ENCODE assay signal across 1 cellular context in the genomic region with DNA sequence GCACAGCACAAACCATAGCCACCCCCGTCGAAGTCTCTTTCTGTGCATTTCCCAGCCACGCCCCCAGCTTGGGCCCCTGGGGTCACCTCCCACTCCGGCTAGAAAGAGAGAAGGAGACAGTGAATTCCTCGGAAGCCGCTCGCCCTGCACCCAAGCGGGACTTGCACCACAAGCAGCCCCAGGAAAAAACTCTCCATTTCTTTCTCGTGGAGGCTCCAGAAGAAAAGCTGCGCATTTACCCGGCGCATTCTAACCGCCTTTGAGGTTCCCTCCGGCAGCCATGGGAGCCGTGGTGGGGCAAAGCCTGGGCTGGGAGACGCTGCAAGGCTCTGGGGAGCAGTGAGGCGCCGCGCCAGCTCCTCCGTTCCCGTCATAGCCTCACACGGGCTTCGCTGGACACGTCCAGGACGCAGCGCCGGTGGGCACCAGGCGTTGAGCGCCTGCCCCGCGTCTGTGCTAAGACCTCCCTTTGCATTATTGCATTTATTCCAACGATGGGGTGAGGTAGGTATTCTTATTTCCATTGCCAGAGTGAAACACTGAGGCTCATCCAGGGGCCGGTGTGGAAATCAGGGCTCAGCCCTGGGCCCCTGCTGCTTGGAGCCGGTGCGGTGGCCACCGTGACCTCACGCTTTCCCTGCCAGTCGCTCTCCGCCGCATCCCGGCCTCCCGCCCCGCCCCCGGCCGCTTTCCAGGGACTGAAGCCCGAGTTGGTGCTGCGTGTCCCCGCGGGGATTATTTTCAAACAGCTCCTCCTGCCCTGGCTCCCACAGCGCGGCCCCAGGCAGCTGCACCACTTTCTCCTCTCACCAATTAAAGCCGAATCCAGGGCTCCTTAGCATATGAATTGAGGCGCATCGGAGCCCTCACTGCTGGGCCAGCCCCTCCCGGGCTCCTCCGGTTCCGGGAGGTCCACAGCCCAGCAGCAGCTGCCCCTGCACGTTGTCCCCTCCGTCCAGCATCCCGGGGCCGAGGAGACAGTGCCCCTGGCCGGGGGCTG.
A peak's percentile ranks its signal among the peaks of the same experiment; 100 is the strongest.
TF ChIP-seq lines count a peak whose summit lies in the region.

No MANE protein-coding gene starts in this region.

TF ChIP-seq in HepG2, 621 proteins besides CTCF, POLR2A, EP300 and RAD21 (continued from another document and continues in another):
- TF ChIP-seq, protein P1, sequence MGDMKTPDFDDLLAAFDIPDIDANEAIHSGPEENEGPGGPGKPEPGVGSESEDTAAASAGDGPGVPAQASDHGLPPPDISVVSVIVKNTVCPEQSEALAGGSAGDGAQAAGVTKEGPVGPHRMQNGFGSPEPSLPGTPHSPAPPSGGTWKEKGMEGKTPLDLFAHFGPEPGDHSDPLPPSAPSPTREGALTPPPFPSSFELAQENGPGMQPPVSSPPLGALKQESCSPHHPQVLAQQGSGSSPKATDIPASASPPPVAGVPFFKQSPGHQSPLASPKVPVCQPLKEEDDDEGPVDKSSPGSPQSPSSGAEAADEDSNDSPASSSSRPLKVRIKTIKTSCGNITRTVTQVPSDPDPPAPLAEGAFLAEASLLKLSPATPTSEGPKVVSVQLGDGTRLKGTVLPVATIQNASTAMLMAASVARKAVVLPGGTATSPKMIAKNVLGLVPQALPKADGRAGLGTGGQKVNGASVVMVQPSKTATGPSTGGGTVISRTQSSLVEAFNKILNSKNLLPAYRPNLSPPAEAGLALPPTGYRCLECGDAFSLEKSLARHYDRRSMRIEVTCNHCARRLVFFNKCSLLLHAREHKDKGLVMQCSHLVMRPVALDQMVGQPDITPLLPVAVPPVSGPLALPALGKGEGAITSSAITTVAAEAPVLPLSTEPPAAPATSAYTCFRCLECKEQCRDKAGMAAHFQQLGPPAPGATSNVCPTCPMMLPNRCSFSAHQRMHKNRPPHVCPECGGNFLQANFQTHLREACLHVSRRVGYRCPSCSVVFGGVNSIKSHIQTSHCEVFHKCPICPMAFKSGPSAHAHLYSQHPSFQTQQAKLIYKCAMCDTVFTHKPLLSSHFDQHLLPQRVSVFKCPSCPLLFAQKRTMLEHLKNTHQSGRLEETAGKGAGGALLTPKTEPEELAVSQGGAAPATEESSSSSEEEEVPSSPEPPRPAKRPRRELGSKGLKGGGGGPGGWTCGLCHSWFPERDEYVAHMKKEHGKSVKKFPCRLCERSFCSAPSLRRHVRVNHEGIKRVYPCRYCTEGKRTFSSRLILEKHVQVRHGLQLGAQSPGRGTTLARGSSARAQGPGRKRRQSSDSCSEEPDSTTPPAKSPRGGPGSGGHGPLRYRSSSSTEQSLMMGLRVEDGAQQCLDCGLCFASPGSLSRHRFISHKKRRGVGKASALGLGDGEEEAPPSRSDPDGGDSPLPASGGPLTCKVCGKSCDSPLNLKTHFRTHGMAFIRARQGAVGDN (CRISPR knock-in tag; IDR thresholded peaks at IDR 0.05) = peak; percentile 83
- TF ChIP-seq ZKSCAN1 (IDR thresholded peaks at IDR 0.05; ENCODE audit: low read length) (no peak), NONO (IDR thresholded peaks at IDR 0.05) (no peak), NONO (CRISPR knock-in tag; conservative IDR thresholded peaks at IDR 0.05) (0 out of 2 replicates have a peak, but pooled peaks have one; percentile 48), BRD4 (CRISPR knock-in tag; IDR thresholded peaks at IDR 0.05) (0 out of 2 replicates have a peak, but pooled peaks have one; percentile 40), TAF1 (CRISPR knock-in tag; IDR thresholded peaks at IDR 0.05) (peak; percentile 48; the same call in 1 of the 2 replicates), ZBTB42 (CRISPR knock-in tag; IDR thresholded peaks at IDR 0.05) (peak; percentile 69; the same call in 1 of the 2 replicates), ZNF629 (CRISPR knock-in tag; conservative IDR thresholded peaks at IDR 0.05) (no peak), SUZ12 (IDR thresholded peaks at IDR 0.05; ENCODE audit: low read depth, low read length) (no peak), ERF (CRISPR knock-in tag; IDR thresholded peaks at IDR 0.05) (peak; percentile 20; the same call in 1 of the 2 replicates), ZNF143 (CRISPR knock-in tag; IDR thresholded peaks at IDR 0.05) (no peak; the same call in 1 of the 2 replicates), GABPB1 (CRISPR knock-in tag; IDR thresholded peaks at IDR 0.05) (peak; percentile 45; the same call in 1 of the 2 replicates), MLLT10 (CRISPR knock-in tag; IDR thresholded peaks at IDR 0.05) (no peak), ZZZ3 (CRISPR knock-in tag; IDR thresholded peaks at IDR 0.05; ENCODE audit: borderline replicate concordance) (0 out of 2 replicates have a peak, but pooled peaks have one; percentile 50), PTBP1 (IDR thresholded peaks at IDR 0.05; ENCODE audit: low read depth, low read length, poor library complexity, severe bottlenecking) (no peak), ZSCAN21 (CRISPR knock-in tag; IDR thresholded peaks at IDR 0.05; ENCODE audit: borderline replicate concordance) (no peak), ZNF775 (CRISPR knock-in tag; IDR thresholded peaks at IDR 0.05; ENCODE audit: borderline replicate concordance) (no peak), ZNF839 (CRISPR knock-in tag; IDR thresholded peaks at IDR 0.05; ENCODE audit: borderline replicate concordance) (no peak), ZNF253 (CRISPR knock-in tag; IDR thresholded peaks at IDR 0.05; ENCODE audit: borderline replicate concordance) (0 out of 2 replicates have a peak, but pooled peaks have one; percentile 32), ZNF430 (CRISPR knock-in tag; IDR thresholded peaks at IDR 0.05) (peak; percentile 61; the same call in 1 of the 2 replicates), NKX3-1 (CRISPR knock-in tag; IDR thresholded peaks at IDR 0.05) (no peak), PHF8 (CRISPR knock-in tag; IDR thresholded peaks at IDR 0.05) (peak; percentile 30; the same call in 1 of the 2 replicates)
- TF ChIP-seq, protein P2, sequence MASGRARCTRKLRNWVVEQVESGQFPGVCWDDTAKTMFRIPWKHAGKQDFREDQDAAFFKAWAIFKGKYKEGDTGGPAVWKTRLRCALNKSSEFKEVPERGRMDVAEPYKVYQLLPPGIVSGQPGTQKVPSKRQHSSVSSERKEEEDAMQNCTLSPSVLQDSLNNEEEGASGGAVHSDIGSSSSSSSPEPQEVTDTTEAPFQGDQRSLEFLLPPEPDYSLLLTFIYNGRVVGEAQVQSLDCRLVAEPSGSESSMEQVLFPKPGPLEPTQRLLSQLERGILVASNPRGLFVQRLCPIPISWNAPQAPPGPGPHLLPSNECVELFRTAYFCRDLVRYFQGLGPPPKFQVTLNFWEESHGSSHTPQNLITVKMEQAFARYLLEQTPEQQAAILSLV (CRISPR knock-in tag; IDR thresholded peaks at IDR 0.05; ENCODE audit: borderline replicate concordance) = peak; percentile 36; the same call in 1 of the 2 replicates
- TF ChIP-seq, protein P3, sequence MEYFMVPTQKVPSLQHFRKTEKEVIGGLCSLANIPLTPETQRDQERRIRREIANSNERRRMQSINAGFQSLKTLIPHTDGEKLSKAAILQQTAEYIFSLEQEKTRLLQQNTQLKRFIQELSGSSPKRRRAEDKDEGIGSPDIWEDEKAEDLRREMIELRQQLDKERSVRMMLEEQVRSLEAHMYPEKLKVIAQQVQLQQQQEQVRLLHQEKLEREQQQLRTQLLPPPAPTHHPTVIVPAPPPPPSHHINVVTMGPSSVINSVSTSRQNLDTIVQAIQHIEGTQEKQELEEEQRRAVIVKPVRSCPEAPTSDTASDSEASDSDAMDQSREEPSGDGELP (IDR thresholded peaks at IDR 0.05; ENCODE audit: borderline replicate concordance, low read depth) = no peak
- TF ChIP-seq, protein P4, sequence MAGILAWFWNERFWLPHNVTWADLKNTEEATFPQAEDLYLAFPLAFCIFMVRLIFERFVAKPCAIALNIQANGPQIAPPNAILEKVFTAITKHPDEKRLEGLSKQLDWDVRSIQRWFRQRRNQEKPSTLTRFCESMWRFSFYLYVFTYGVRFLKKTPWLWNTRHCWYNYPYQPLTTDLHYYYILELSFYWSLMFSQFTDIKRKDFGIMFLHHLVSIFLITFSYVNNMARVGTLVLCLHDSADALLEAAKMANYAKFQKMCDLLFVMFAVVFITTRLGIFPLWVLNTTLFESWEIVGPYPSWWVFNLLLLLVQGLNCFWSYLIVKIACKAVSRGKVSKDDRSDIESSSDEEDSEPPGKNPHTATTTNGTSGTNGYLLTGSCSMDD (CRISPR knock-in tag; IDR thresholded peaks at IDR 0.05) = no peak
- TF ChIP-seq, protein P5, sequence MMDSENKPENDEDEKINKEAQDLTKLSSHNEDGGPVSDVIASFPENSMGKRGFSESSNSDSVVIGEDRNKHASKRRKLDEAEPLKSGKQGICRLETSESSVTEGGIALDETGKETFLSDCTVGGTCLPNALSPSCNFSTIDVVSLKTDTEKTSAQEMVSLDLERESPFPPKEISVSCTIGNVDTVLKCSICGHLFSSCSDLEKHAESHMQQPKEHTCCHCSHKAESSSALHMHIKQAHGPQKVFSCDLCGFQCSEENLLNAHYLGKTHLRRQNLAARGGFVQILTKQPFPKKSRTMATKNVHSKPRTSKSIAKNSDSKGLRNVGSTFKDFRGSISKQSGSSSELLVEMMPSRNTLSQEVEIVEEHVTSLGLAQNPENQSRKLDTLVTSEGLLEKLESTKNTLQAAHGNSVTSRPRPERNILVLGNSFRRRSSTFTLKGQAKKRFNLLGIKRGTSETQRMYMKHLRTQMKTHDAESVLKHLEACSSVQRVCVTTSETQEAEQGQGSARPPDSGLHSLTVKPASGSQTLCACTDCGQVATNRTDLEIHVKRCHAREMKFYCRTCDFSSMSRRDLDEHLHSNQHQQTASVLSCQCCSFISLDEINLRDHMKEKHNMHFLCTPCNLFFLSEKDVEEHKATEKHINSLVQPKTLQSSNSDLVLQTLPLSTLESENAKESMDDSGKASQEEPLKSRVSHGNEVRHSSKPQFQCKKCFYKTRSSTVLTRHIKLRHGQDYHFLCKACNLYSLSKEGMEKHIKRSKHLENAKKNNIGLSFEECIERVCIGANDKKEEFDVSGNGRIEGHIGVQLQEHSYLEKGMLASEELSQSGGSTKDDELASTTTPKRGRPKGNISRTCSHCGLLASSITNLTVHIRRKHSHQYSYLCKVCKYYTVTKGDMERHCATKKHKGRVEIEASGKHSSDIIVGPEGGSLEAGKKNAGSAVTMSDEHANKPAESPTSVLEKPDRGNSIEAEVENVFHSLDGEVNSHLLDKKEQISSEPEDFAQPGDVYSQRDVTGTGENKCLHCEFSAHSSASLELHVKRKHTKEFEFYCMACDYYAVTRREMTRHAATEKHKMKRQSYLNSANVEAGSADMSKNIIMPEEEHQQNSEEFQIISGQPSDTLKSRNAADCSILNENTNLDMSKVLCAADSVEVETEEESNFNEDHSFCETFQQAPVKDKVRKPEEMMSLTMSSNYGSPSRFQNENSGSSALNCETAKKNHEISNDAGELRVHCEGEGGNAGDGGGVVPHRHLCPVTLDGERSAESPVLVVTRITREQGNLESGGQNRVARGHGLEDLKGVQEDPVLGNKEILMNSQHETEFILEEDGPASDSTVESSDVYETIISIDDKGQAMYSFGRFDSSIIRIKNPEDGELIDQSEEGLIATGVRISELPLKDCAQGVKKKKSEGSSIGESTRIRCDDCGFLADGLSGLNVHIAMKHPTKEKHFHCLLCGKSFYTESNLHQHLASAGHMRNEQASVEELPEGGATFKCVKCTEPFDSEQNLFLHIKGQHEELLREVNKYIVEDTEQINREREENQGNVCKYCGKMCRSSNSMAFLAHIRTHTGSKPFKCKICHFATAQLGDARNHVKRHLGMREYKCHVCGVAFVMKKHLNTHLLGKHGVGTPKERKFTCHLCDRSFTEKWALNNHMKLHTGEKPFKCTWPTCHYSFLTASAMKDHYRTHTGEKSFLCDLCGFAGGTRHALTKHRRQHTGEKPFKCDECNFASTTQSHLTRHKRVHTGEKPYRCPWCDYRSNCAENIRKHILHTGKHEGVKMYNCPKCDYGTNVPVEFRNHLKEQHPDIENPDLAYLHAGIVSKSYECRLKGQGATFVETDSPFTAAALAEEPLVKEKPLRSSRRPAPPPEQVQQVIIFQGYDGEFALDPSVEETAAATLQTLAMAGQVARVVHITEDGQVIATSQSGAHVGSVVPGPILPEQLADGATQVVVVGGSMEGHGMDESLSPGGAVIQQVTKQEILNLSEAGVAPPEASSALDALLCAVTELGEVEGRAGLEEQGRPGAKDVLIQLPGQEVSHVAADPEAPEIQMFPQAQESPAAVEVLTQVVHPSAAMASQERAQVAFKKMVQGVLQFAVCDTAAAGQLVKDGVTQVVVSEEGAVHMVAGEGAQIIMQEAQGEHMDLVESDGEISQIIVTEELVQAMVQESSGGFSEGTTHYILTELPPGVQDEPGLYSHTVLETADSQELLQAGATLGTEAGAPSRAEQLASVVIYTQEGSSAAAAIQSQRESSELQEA (CRISPR knock-in tag; IDR thresholded peaks at IDR 0.05; ENCODE audit: not compliant biosample characterization) = peak; percentile 75
- TF ChIP-seq, protein P6, sequence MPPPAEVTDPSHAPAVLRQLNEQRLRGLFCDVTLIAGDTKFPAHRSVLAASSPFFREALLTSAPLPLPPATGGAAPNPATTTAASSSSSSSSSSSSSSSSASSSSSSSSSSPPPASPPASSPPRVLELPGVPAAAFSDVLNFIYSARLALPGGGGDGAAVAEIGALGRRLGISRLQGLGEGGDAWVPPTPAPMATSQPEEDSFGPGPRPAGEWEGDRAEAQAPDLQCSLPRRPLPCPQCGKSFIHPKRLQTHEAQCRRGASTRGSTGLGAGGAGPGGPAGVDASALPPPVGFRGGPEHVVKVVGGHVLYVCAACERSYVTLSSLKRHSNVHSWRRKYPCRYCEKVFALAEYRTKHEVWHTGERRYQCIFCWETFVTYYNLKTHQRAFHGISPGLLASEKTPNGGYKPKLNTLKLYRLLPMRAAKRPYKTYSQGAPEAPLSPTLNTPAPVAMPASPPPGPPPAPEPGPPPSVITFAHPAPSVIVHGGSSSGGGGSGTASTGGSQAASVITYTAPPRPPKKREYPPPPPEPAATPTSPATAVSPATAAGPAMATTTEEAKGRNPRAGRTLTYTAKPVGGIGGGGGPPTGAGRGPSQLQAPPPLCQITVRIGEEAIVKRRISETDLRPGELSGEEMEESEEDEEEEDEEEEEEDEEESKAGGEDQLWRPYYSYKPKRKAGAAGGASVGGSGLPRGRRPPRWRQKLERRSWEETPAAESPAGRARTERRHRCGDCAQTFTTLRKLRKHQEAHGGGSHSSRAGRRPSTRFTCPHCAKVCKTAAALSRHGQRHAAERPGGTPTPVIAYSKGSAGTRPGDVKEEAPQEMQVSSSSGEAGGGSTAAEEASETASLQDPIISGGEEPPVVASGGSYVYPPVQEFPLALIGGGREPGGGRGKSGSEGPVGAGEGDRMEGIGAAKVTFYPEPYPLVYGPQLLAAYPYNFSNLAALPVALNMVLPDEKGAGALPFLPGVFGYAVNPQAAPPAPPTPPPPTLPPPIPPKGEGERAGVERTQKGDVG (CRISPR knock-in tag; IDR thresholded peaks at IDR 0.05; ENCODE audit: borderline replicate concordance) = peak; percentile 49; the same call in 1 of the 2 replicates
- TF ChIP-seq, protein P7, sequence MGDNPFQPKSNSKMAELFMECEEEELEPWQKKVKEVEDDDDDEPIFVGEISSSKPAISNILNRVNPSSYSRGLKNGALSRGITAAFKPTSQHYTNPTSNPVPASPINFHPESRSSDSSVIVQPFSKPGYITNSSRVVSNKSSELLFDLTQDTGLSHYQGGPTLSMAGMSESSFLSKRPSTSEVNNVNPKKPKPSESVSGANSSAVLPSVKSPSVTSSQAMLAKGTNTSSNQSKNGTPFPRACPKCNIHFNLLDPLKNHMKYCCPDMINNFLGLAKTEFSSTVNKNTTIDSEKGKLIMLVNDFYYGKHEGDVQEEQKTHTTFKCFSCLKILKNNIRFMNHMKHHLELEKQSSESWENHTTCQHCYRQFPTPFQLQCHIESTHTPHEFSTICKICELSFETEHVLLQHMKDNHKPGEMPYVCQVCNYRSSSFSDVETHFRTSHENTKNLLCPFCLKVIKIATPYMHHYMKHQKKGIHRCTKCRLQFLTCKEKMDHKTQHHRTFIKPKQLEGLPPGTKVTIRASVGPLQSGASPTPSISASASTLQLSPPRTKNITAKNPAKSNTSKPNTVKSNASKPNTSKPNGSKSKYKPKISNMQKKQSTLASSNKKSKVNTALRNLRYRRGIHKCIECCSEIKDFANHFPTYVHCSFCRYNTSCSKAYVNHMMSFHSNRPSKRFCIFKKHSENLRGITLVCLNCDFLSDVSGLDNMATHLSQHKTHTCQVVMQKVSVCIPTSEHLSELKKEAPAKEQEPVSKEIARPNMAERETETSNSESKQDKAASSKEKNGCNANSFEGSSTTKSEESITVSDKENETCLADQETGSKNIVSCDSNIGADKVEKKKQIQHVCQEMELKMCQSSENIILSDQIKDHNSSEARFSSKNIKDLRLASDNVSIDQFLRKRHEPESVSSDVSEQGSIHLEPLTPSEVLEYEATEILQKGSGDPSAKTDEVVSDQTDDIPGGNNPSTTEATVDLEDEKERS (CRISPR knock-in tag; IDR thresholded peaks at IDR 0.05) = no peak
